In the genomic region with DNA sequence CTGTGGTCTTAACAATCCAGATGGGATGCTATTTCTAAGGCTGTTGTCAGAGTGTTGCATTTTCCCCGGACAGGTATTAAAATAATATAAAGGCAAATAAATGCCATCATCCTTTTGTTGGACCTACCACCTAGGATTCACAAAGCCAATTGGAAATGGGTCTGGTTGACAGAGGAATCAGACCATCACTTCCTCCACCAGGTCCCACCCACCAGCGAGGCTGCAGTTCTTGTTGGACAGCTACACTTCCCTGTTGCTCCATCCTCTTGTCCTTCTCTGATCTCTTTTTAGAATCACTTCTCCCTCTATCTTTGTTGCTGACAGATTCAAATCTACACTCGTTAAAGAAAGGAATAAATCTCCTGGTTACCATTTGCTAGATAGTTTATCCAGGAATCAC, we compare ENCODE assay signal across 8 cellular contexts. TPM values are rescaled to one million over a fixed set of nuclear protein-coding genes. Genes with fewer than 3 reads are reported as not detected.
DNase-seq lines count a peak whose midpoint lies in the region; ATAC-seq and TF ChIP-seq lines count a peak whose summit lies in the region.

No MANE protein-coding gene starts in this region.

- H4K20me1 ChIP-seq in osteoblast (ENCODE audit: insufficient read depth, low read length) = no peaks in the 10 kb centered on the region

- peak overlapping the region; percentile 94 for H3K27ac Mint-ChIP-seq in activated CD4-positive, alpha-beta T cell treated with anti-CD3 and anti-CD28 coated beads, Interleukin-2, amount 10 ng/mL, durations not matched to agents 7 days and 5 days

- H3K36me3 Mint-ChIP-seq in activated CD4-positive, alpha-beta T cell treated with anti-CD3 and anti-CD28 coated beads, Interleukin-2, amount 10 ng/mL, durations not matched to agents 7 days and 5 days (ENCODE audit: low read depth) = peaks cover 11% of the 10 kb centered on the region

- H3K27me3 Mint-ChIP-seq in activated CD4-positive, alpha-beta T cell treated with anti-CD3 and anti-CD28 coated beads, Interleukin-2, amount 10 ng/mL, durations not matched to agents 7 days and 5 days = no peaks in the 10 kb centered on the region

- H3K4me1 ChIP-seq in osteoblast (ENCODE audit: insufficient read depth, low read length) = peaks cover 13% of the 10 kb centered on the region
- H3K4me1 ChIP-seq in gastroesophageal sphincter = peaks cover 0 to 26% (median 0%) of the 10 kb centered on the region in 3 donors

- H2AFZ ChIP-seq in osteoblast (ENCODE audit: low read length) = no peak overlapping the region

- peak overlapping the region; percentile 93 for H3K4me3 Mint-ChIP-seq in activated CD4-positive, alpha-beta T cell treated with anti-CD3 and anti-CD28 coated beads, Interleukin-2, amount 10 ng/mL, durations not matched to agents 7 days and 5 days

- H3K9me3 ChIP-seq in osteoblast (ENCODE audit: low read depth, low read length) = no peaks in the 10 kb centered on the region
- no peaks in the 10 kb centered on the region for H3K9me3 ChIP-seq in gastroesophageal sphincter

- POLR2A ChIA-PET in activated CD4-positive, alpha-beta T cell treated with anti-CD3 and anti-CD28 coated beads, Interleukin-2, amount 10 ng/mL, durations not matched to agents 7 days and 5 days (lab: Charles Lee) = no interaction called here

- intact Hi-C loops in dorsolateral prefrontal cortex (cut with DNase I) = loop anchor here in 1 of 2 donors (2.0 kb wide), 1 partner anchor 24 kb away; no protein-coding TSS in a partner anchor

- H3K27me3 ChIP-seq in dorsolateral prefrontal cortex (no peaks in the 10 kb centered on the region), osteoblast (ENCODE audit: insufficient read depth, low read length) (no peaks in the 10 kb centered on the region), gastroesophageal sphincter (no peaks in the 10 kb centered on the region)

- no peaks in the 10 kb centered on the region for H3K9me3 Mint-ChIP-seq in activated CD4-positive, alpha-beta T cell treated with anti-CD3 and anti-CD28 coated beads, Interleukin-2, amount 10 ng/mL, durations not matched to agents 7 days and 5 days

- H3K4me1 Mint-ChIP-seq in activated CD4-positive, alpha-beta T cell treated with anti-CD3 and anti-CD28 coated beads, Interleukin-2, amount 10 ng/mL, durations not matched to agents 7 days and 5 days = peaks cover 59% of the 10 kb centered on the region

- ATAC-seq in gastroesophageal sphincter = no peak

- H3K4me3 ChIP-seq in dorsolateral prefrontal cortex (peak overlapping the region in 58 of 59 donors; percentile 64 to 96 (median 84)), osteoblast (ENCODE audit: insufficient read depth, low read length) (no peak overlapping the region), gastroesophageal sphincter (no peak overlapping the region)

- CTCF ChIA-PET in activated CD4-positive, alpha-beta T cell treated with anti-CD3 and anti-CD28 coated beads, Interleukin-2, amount 10 ng/mL, durations not matched to agents 7 days and 5 days (lab: Charles Lee) = interaction anchor here (0.9 to 2.8 kb wide), 5 partner anchors 11 to 98 kb away, joined by 3 to 14 read pairs (median 4); a partner anchor contains a TSS

- DNase-seq in activated CD4-positive, alpha-beta T cell treated with anti-CD3 and anti-CD28 coated beads, Interleukin-2, amount 10 ng/mL, durations not matched to agents 7 days and 5 days = no peak
- DNase-seq in activated CD4-positive, alpha-beta T cell treated with anti-CD3 and anti-CD28 coated beads, Interleukin-2, amount 50 U/mL, for 1 hour = no peak
- DNase-seq in NCI-H526 treated with DMSO at 0.1 percent for 48 hours (lab: John Stamatoyannopoulos, UW) (peak; percentile 24), dorsolateral prefrontal cortex (peak in 7 of 10 donors; percentile 50 to 69 (median 54)), putamen (ENCODE audit: low spot score) (peak; percentile 16), osteoblast (ENCODE audit: insufficient read length, low spot score, missing footprints) (no peak)
- DNase-seq in activated CD8-positive, alpha-beta memory T cell treated with anti-CD3 and anti-CD28 coated beads, Interleukin-2, amount 50 U/mL, for 48 hours = no peak

- no peaks in the 10 kb centered on the region for H3K79me2 ChIP-seq in osteoblast (ENCODE audit: insufficient read depth, low read length)

- no peak overlapping the region for H3K4me2 ChIP-seq in osteoblast (ENCODE audit: insufficient read depth, low read length)

- TF ChIP-seq CTCF in dorsolateral prefrontal cortex (IDR thresholded peaks at IDR 0.05 in 54 of 56, conservative IDR thresholded peaks at IDR 0.05 in 2 of 56; ENCODE audit: low read depth in 1 of 56, partially characterized antibody in 56 of 56) (no peak), osteoblast (IDR thresholded peaks at IDR 0.05; ENCODE audit: extremely low read depth, low read depth, low read length) (no peak), gastroesophageal sphincter (IDR thresholded peaks at IDR 0.05) (no peak)

- H3K36me3 ChIP-seq in osteoblast (ENCODE audit: insufficient read depth, low read length) (no peaks in the 10 kb centered on the region), gastroesophageal sphincter (no peaks in the 10 kb centered on the region)

- no peak for TF ChIP-seq EP300 in gastroesophageal sphincter (IDR thresholded peaks at IDR 0.05)

- no peak for TF ChIP-seq POLR2A in gastroesophageal sphincter (IDR thresholded peaks at IDR 0.05)

- WGBS in gastroesophageal sphincter (ENCODE audit: low coverage in 1 of 2), 2 donors = 60 to 79% methylated on average over 2 to 3 of the region's 3 CpGs

- H3K27ac ChIP-seq in dorsolateral prefrontal cortex = peak overlapping the region in 48 of 59 donors; percentile 3 to 91 (median 81)
- no peak overlapping the region for H3K27ac ChIP-seq in osteoblast (ENCODE audit: low read depth, low read length)
- no peak overlapping the region for H3K27ac ChIP-seq in gastroesophageal sphincter

RNA-seq across cellular contexts. Expression of a gene that starts 1.1 kb away (rescaled TPM):
- total RNA-seq in activated CD4-positive, alpha-beta T cell treated with anti-CD3 and anti-CD28 coated beads, Interleukin-2, amount 10 ng/mL, durations not matched to agents 7 days and 5 days = 1 to 10 TPM; 2.6 to 3.0 TPM
- 10 to 100 TPM in 57 of 120 experiments, 1 to 10 TPM in 63; 3.1 to 15.6 (median 9.6) TPM for total RNA-seq in dorsolateral prefrontal cortex
- total RNA-seq in osteoblast = 0.36 and 0.88 TPM in 2 replicates
- 1 to 10 TPM in 1 of 4 donors, under 1 TPM in 2, not detected in 1; 0.67 to 3.1 (median 0.78) TPM for total RNA-seq in gastroesophageal sphincter

RNA-seq across cellular contexts. Expression of a gene that starts 1.2 kb away (rescaled TPM):
- total RNA-seq in activated CD4-positive, alpha-beta T cell treated with anti-CD3 and anti-CD28 coated beads, Interleukin-2, amount 10 ng/mL, durations not matched to agents 7 days and 5 days = 10 to 100 TPM; 29.6 to 31.5 TPM
- total RNA-seq in dorsolateral prefrontal cortex (10 to 100 TPM in 119 of 120 experiments, 1 to 10 TPM in 1; 8.9 to 25.8 (median 16.2) TPM), osteoblast (9.7 and 10.1 TPM in 2 replicates), gastroesophageal sphincter (10 to 100 TPM in 1 of 4 donors, 1 to 10 TPM in 3; 4.9 to 15.3 (median 7.7) TPM)

RNA-seq across cellular contexts. Expression of a gene that starts 26.3 kb away (rescaled TPM):
- 100 to 1,000 TPM; 292 to 331 TPM for total RNA-seq in activated CD4-positive, alpha-beta T cell treated with anti-CD3 and anti-CD28 coated beads, Interleukin-2, amount 10 ng/mL, durations not matched to agents 7 days and 5 days
- 100 to 1,000 TPM; 119 to 262 (median 192) TPM for total RNA-seq in dorsolateral prefrontal cortex
- total RNA-seq in osteoblast = 203 and 204 TPM in 2 replicates
- 100 to 1,000 TPM; 143 to 190 (median 187) TPM for total RNA-seq in gastroesophageal sphincter

Comparison
In these comparisons a context has a peak if more than half of its experiments do, and no peak if none do; other contexts are left out.
1. DNase-seq: peak in NCI-H526 treated with DMSO at 0.1 percent for 48 hours (single experiment), dorsolateral prefrontal cortex (7 of 10) and putamen (single experiment); none in activated CD4-positive, alpha-beta T cell treated with anti-CD3 and anti-CD28 coated beads, Interleukin-2, amount 10 ng/mL, durations not matched to agents 7 days and 5 days (single experiment), activated CD4-positive, alpha-beta T cell treated with anti-CD3 and anti-CD28 coated beads, Interleukin-2, amount 50 U/mL, for 1 hour (single experiment), osteoblast (single experiment) and activated CD8-positive, alpha-beta memory T cell treated with anti-CD3 and anti-CD28 coated beads, Interleukin-2, amount 50 U/mL, for 48 hours (single experiment).
2. H3K27ac ChIP-seq: peak in dorsolateral prefrontal cortex (48 of 59); none in osteoblast (single experiment) and gastroesophageal sphincter (0 of 4).
3. H3K4me3 ChIP-seq: peak in dorsolateral prefrontal cortex (58 of 59); none in osteoblast (single experiment) and gastroesophageal sphincter (0 of 2).